ENCODE assay signal across 9 cellular contexts in genomic region chr10:988667-989545, GRCh38. TPM values are rescaled to one million over a fixed set of nuclear protein-coding genes. Genes with fewer than 3 reads are reported as not detected.
A peak's percentile ranks its signal among the peaks of the same experiment; 100 is the strongest.
DNase-seq lines count a peak whose midpoint lies in the region; ATAC-seq and TF ChIP-seq lines count a peak whose summit lies in the region.
"Had no signal": no experiment of that assay in that cellular context is flagged by ENCODE, and none has a peak within 500 bp of the region (broad histone marks: within the 10 kb centered on the region; RNA-seq: fewer than 3 reads in every experiment).

No MANE protein-coding gene starts in this region.

- no peak for TF ChIP-seq CTCF in left ventricle myocardium inferior (IDR thresholded peaks at IDR 0.05; ENCODE audit: borderline replicate concordance)

- no peaks in the 10 kb centered on the region for H3K9me3 ChIP-seq in left ventricle myocardium inferior (replicated peaks)
- no peaks in the 10 kb centered on the region for H3K9me3 ChIP-seq in skeletal muscle satellite cell (replicated peaks; ENCODE audit: low read length)

- intact Hi-C loops in left ventricle myocardium inferior (cut with micrococcal nuclease), result no loop called here
- intact Hi-C loops in left colon (cut with DNase I, micrococcal nuclease), result no loop called here

- H3K4me2 ChIP-seq in skeletal muscle satellite cell (ENCODE audit: low read length), result peak overlapping the region; percentile 98

- H3K4me3 ChIP-seq in left ventricle myocardium inferior (peak overlapping the region; percentile 92), skeletal muscle satellite cell (ENCODE audit: low read length) (peak overlapping the region; percentile 95)

- H3K27me3 ChIP-seq in left ventricle myocardium inferior (ENCODE audit: low read depth) (no peaks in the 10 kb centered on the region), skeletal muscle satellite cell (ENCODE audit: control insufficient read depth, insufficient read depth, low read length) (no peaks in the 10 kb centered on the region)

- ATAC-seq in HG02678 (IDR thresholded peaks at IDR 0.05; ENCODE audit: unreplicated experiment) (peak; percentile 11), left colon (no peak)

- DNase-seq in ELR (ENCODE audit: low read depth) (peak; percentile 53), left ventricle myocardium inferior (no peak), HT-29 (ENCODE audit: low spot score) (no peak), SKM-1 (lab: John Stamatoyannopoulos, UW; ENCODE audit: unreplicated experiment) (no peak), left colon (no peak)
- DNase-seq in activated CD8-positive, alpha-beta memory T cell treated with anti-CD3 and anti-CD28 coated beads, Interleukin-2, amount 50 U/mL, for 4 hours, result peak; percentile 53

- peaks cover 58% of the 10 kb centered on the region for H3K4me1 ChIP-seq in left ventricle myocardium inferior
- peaks cover 37% of the 10 kb centered on the region for H3K4me1 ChIP-seq in skeletal muscle satellite cell (ENCODE audit: control insufficient read depth, insufficient read depth, low read length)

- H3K9ac ChIP-seq in skeletal muscle satellite cell (ENCODE audit: low read depth, low read length), result peak overlapping the region; percentile 100

- H3K36me3 ChIP-seq in left ventricle myocardium inferior, result peaks cover 16% of the 10 kb centered on the region
- H3K36me3 ChIP-seq in skeletal muscle satellite cell (ENCODE audit: insufficient read depth, low read length), result peaks cover 35% of the 10 kb centered on the region

- peak overlapping the region; percentile 96 for H3K27ac ChIP-seq in left ventricle myocardium inferior (replicated peaks)

RNA-seq across cellular contexts. Expression of gene GTPBP4, which starts 0.7 kb away (rescaled TPM):
- 33.8 TPM for total RNA-seq in left ventricle myocardium inferior
- 35.6 and 48.4 TPM in 2 replicates for total RNA-seq in skeletal muscle satellite cell (2012; rRNA removed)
- 49.5 and 52.3 TPM in 2 replicates for total RNA-seq in HT-29 (2014; rRNA removed; shearing (Covaris generic))
- 10 to 100 TPM; 22.7 to 35.6 TPM for total RNA-seq in left colon

RNA-seq across cellular contexts. Expression of gene IDI2, which starts 36.8 kb away (rescaled TPM):
- total RNA-seq in left ventricle myocardium inferior (0.33 TPM), left colon (not detected)
- total RNA-seq in skeletal muscle satellite cell (2012; rRNA removed), result not detected in 2 replicates
- not detected in 2 replicates for total RNA-seq in HT-29 (2014; rRNA removed; shearing (Covaris generic))
- total RNA-seq: activated CD8-positive, alpha-beta memory T cell treated with anti-CD3 and anti-CD28 coated beads for 36 hours had no signal

RNA-seq across cellular contexts. Expression of gene LARP4B, which starts 57.4 kb away (rescaled TPM):
- total RNA-seq in left ventricle myocardium inferior, result 64.2 TPM
- 38.2 and 41.1 TPM in 2 replicates for total RNA-seq in skeletal muscle satellite cell (2012; rRNA removed)
- 60.6 and 71.1 TPM in 2 replicates for total RNA-seq in HT-29 (2014; rRNA removed; shearing (Covaris generic))
- total RNA-seq in left colon, result 100 to 1,000 TPM; 124 to 152 TPM

Comparison
In these comparisons a context has a peak if more than half of its experiments do, and no peak if none do; other contexts are left out.
1. DNase-seq: peak in ELR (single experiment) and activated CD8-positive, alpha-beta memory T cell treated with anti-CD3 and anti-CD28 coated beads, Interleukin-2, amount 50 U/mL, for 4 hours (single experiment); none in left ventricle myocardium inferior (single experiment), HT-29 (single experiment), SKM-1 (single experiment) and left colon (0 of 2).